ENCODE assay signal across 24 cellular contexts in the genomic region with DNA sequence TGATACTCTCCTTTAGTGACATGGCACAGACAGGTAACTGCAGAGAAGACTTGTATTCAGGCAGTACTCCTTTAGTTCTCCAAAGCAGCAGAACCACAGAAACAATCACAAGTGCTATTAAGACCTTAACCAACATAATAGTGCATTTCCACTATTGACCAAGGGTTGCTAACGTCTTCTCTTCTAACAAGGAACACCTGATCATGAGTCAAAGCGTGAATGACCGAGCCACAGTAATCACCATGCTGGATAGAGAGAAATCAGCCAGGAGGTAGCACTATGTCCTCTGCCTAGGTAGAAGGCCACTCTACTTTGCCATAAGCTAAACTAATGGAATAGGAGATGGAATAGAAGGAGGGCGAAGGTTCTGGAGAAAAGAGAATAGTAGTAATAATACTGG.
DNase-seq lines count a peak whose midpoint lies in the region; ATAC-seq and TF ChIP-seq lines count a peak whose summit lies in the region.
"Had no signal": no experiment of that assay in that cellular context is flagged by ENCODE, and none has a peak within 500 bp of the region (broad histone marks: within the 10 kb centered on the region; RNA-seq: fewer than 3 reads in every experiment).

No MANE protein-coding gene starts in this region.

- H3K9me3 Mint-ChIP-seq in activated CD8-positive, alpha-beta T cell treated with anti-CD3 and anti-CD28 coated beads for 36 hours, result peaks cover 5% of the 10 kb centered on the region
- no peaks in the 10 kb centered on the region for H3K9me3 Mint-ChIP-seq in activated CD8-positive, alpha-beta T cell treated with anti-CD3 and anti-CD28 coated beads, Interleukin-2, amount 10 ng/mL, durations not matched to agents 7 days and 5 days (ENCODE audit: insufficient read depth)
- H3K9me3 Mint-ChIP-seq in activated T-helper 17 cell treated with anti-CD3 and anti-CD28 coated beads, Interleukin-2, amount 50 U/mL, for 72 hours, result peaks cover 4% of the 10 kb centered on the region
- H3K9me3 Mint-ChIP-seq: activated T-cell treated with anti-CD3 and anti-CD28 coated beads, Interleukin-2, amount 50 U/mL, for 4 hours; GM23338 had no signal

- H3K27me3 ChIP-seq in neutrophil (no peaks in the 10 kb centered on the region), smooth muscle cell (ENCODE audit: low read depth) (no peaks in the 10 kb centered on the region)
- H3K27me3 ChIP-seq: breast epithelium had no signal

- H3K36me3 Mint-ChIP-seq in activated CD8-positive, alpha-beta T cell treated with anti-CD3 and anti-CD28 coated beads for 36 hours (ENCODE audit: low read depth), result peaks cover 34% of the 10 kb centered on the region
- peaks cover 42% of the 10 kb centered on the region for H3K36me3 Mint-ChIP-seq in activated CD8-positive, alpha-beta T cell treated with anti-CD3 and anti-CD28 coated beads, Interleukin-2, amount 10 ng/mL, durations not matched to agents 7 days and 5 days (ENCODE audit: low read depth)
- H3K36me3 Mint-ChIP-seq in activated T-helper 17 cell treated with anti-CD3 and anti-CD28 coated beads, Interleukin-2, amount 50 U/mL, for 72 hours (ENCODE audit: low read depth), result peaks cover 25% of the 10 kb centered on the region

- H3K4me3 ChIP-seq in neutrophil (ENCODE audit: low read depth in 1 of 2, low read length in 1 of 2), result no peak overlapping the region
- H3K4me3 ChIP-seq in smooth muscle cell, result no peak overlapping the region
- H3K4me3 ChIP-seq: A549, breast epithelium, GM23338 had no signal

- CTCF ChIA-PET in activated CD8-positive, alpha-beta T cell treated with anti-CD3 and anti-CD28 coated beads for 36 hours (lab: Charles Lee), result interaction anchor here (0.8 to 1.7 kb wide), 3 partner anchors 9 to 41 kb away, joined by 3 to 6 read pairs (median 5); no protein-coding TSS in a partner anchor
- CTCF ChIA-PET in activated CD8-positive, alpha-beta T cell treated with anti-CD3 and anti-CD28 coated beads, Interleukin-2, amount 10 ng/mL, durations not matched to agents 7 days and 5 days (lab: Charles Lee), result interaction anchor here (0.6 to 1.9 kb wide), 4 partner anchors 19 to 197 kb away, joined by 3 to 15 read pairs (median 6); no protein-coding TSS in a partner anchor

- no peak overlapping the region for H3K4me3 Mint-ChIP-seq in activated CD8-positive, alpha-beta T cell treated with anti-CD3 and anti-CD28 coated beads for 36 hours
- no peak overlapping the region for H3K4me3 Mint-ChIP-seq in activated CD8-positive, alpha-beta T cell treated with anti-CD3 and anti-CD28 coated beads, Interleukin-2, amount 10 ng/mL, durations not matched to agents 7 days and 5 days
- H3K4me3 Mint-ChIP-seq in activated T-helper 17 cell treated with anti-CD3 and anti-CD28 coated beads, Interleukin-2, amount 50 U/mL, for 72 hours, result peak overlapping the region; percentile 14
- H3K4me3 Mint-ChIP-seq: activated T-cell treated with anti-CD3 and anti-CD28 coated beads, Interleukin-2, amount 50 U/mL, for 4 hours; GM23338; neural crest cell had no signal

- TF ChIP-seq CTCF in activated CD8-positive, alpha-beta T cell treated with anti-CD3 and anti-CD28 coated beads for 36 hours (IDR thresholded peaks at IDR 0.05), result no peak
- no peak for TF ChIP-seq CTCF in neutrophil (IDR thresholded peaks at IDR 0.05)
- no peak for TF ChIP-seq CTCF in smooth muscle cell (IDR thresholded peaks at IDR 0.05; ENCODE audit: borderline replicate concordance, insufficient read depth, poor library complexity, severe bottlenecking)

- no peak overlapping the region for H3K4me2 ChIP-seq in smooth muscle cell
- H3K4me2 ChIP-seq: A549, GM23338 had no signal

- H3F3A ChIP-seq in smooth muscle cell (ENCODE audit: low read depth), result no peaks in the 10 kb centered on the region

- ATAC-seq in activated CD8-positive, alpha-beta T cell treated with anti-CD3 and anti-CD28 coated beads for 36 hours, result no peak
- ATAC-seq in activated CD8-positive, alpha-beta T cell treated with anti-CD3 and anti-CD28 coated beads, Interleukin-2, amount 10 ng/mL, durations not matched to agents 7 days and 5 days, result no peak
- ATAC-seq in GM18873 (IDR thresholded peaks at IDR 0.05; ENCODE audit: low FRiP score, unreplicated experiment), result peak; percentile 28
- ATAC-seq in activated T-helper 17 cell treated with anti-CD3 and anti-CD28 coated beads, Interleukin-2, amount 50 U/mL, for 72 hours (replicated peaks), result peak; percentile 50
- ATAC-seq: A549; activated T-cell treated with anti-CD3 and anti-CD28 coated beads, Interleukin-2, amount 50 U/mL, for 4 hours; GM23338; left cardiac atrium; Right ventricle myocardium inferior had no signal

- H3K27me3 Mint-ChIP-seq in activated CD8-positive, alpha-beta T cell treated with anti-CD3 and anti-CD28 coated beads for 36 hours, result no peaks in the 10 kb centered on the region
- no peaks in the 10 kb centered on the region for H3K27me3 Mint-ChIP-seq in activated CD8-positive, alpha-beta T cell treated with anti-CD3 and anti-CD28 coated beads, Interleukin-2, amount 10 ng/mL, durations not matched to agents 7 days and 5 days (ENCODE audit: low read depth)
- H3K27me3 Mint-ChIP-seq in activated T-helper 17 cell treated with anti-CD3 and anti-CD28 coated beads, Interleukin-2, amount 50 U/mL, for 72 hours, result no peaks in the 10 kb centered on the region

- no peak overlapping the region for H3K9ac ChIP-seq in smooth muscle cell (ENCODE audit: low read depth)

- DNase-seq in activated CD8-positive, alpha-beta T cell treated with anti-CD3 and anti-CD28 coated beads for 36 hours, result no peak
- DNase-seq in activated CD8-positive, alpha-beta T cell treated with anti-CD3 and anti-CD28 coated beads, Interleukin-2, amount 10 ng/mL, durations not matched to agents 7 days and 5 days, result no peak
- DNase-seq in smooth muscle cell (lab: John Stamatoyannopoulos, UW; ENCODE audit: unreplicated experiment) (no peak), DMS79 (lab: John Stamatoyannopoulos, UW) (no peak), posterior cingulate gyrus (no peak)
- DNase-seq: activated CD4-positive, alpha-beta T cell treated with anti-CD3 and anti-CD28 coated beads for 48 hours; activated T-cell treated with anti-CD3 and anti-CD28 coated beads, Interleukin-2, amount 50 U/mL, for 4 hours; cortex of kidney; glutamatergic neuron; KG1; left cardiac atrium; NCI-H187 treated with DMSO at 0.1 percent for 48 hours; OCI-M1; stimulated activated CD4-positive, alpha-beta T cell treated with anti-CD3 and anti-CD28 coated beads, Interleukin-4, amount 100 ng/mL, for 4 hours; substantia nigra; SW 1271 had no signal

- POLR2A ChIA-PET in activated CD8-positive, alpha-beta T cell treated with anti-CD3 and anti-CD28 coated beads for 36 hours (lab: Charles Lee), result interaction anchor here (0.6 to 1.0 kb wide), 2 partner anchors 45 to 226 kb away, joined by 3 read pairs; no protein-coding TSS in a partner anchor
- POLR2A ChIA-PET in activated CD8-positive, alpha-beta T cell treated with anti-CD3 and anti-CD28 coated beads, Interleukin-2, amount 10 ng/mL, durations not matched to agents 7 days and 5 days (lab: Charles Lee), result interaction anchor here (0.9 kb wide), 2 partner anchors 14 to 33 kb away, joined by 3 read pairs; no protein-coding TSS in a partner anchor

- H3K36me3 ChIP-seq in neutrophil (peaks cover 10% of the 10 kb centered on the region), smooth muscle cell (ENCODE audit: low read depth) (no peaks in the 10 kb centered on the region)
- H3K36me3 ChIP-seq: breast epithelium had no signal

- H3K9me3 ChIP-seq in neutrophil (no peaks in the 10 kb centered on the region), smooth muscle cell (replicated peaks; ENCODE audit: low read depth) (no peaks in the 10 kb centered on the region)
- H3K9me3 ChIP-seq: A549, breast epithelium had no signal

- no peak overlapping the region for H2AFZ ChIP-seq in smooth muscle cell (ENCODE audit: low read depth)
- H2AFZ ChIP-seq: GM23338 had no signal

- H3K27ac Mint-ChIP-seq in activated CD8-positive, alpha-beta T cell treated with anti-CD3 and anti-CD28 coated beads for 36 hours, result peak overlapping the region; percentile 62
- H3K27ac Mint-ChIP-seq in activated CD8-positive, alpha-beta T cell treated with anti-CD3 and anti-CD28 coated beads, Interleukin-2, amount 10 ng/mL, durations not matched to agents 7 days and 5 days, result no peak overlapping the region
- peak overlapping the region; percentile 67 for H3K27ac Mint-ChIP-seq in activated T-helper 17 cell treated with anti-CD3 and anti-CD28 coated beads, Interleukin-2, amount 50 U/mL, for 72 hours
- H3K27ac Mint-ChIP-seq: GM23338 had no signal

- peaks cover 67 to 70% of the 10 kb centered on the region in 2 experiments for H3K4me1 ChIP-seq in neutrophil (ENCODE audit: control insufficient read depth in 1 of 2, insufficient read depth in 1 of 2, low read depth in 1 of 2, low read length in 1 of 2)
- H3K4me1 ChIP-seq in smooth muscle cell (ENCODE audit: low read depth), result peaks cover 11% of the 10 kb centered on the region
- H3K4me1 ChIP-seq: breast epithelium had no signal

- intact Hi-C loops in activated CD8-positive, alpha-beta T cell treated with anti-CD3 and anti-CD28 coated beads for 36 hours (cut with micrococcal nuclease), result no loop called here
- intact Hi-C loops in posterior cingulate gyrus (cut with DNase I), result no loop called here

- WGBS in smooth muscle cell (ENCODE audit: low lambda C conversion rate), result 93% methylated on average over 4 of the region's 4 CpGs

- peaks cover 84% of the 10 kb centered on the region for H3K4me1 Mint-ChIP-seq in activated CD8-positive, alpha-beta T cell treated with anti-CD3 and anti-CD28 coated beads for 36 hours (ENCODE audit: low read depth)
- peaks cover 82% of the 10 kb centered on the region for H3K4me1 Mint-ChIP-seq in activated CD8-positive, alpha-beta T cell treated with anti-CD3 and anti-CD28 coated beads, Interleukin-2, amount 10 ng/mL, durations not matched to agents 7 days and 5 days (ENCODE audit: low read depth)
- H3K4me1 Mint-ChIP-seq in activated T-helper 17 cell treated with anti-CD3 and anti-CD28 coated beads, Interleukin-2, amount 50 U/mL, for 72 hours, result peaks cover 69% of the 10 kb centered on the region

- H3K79me2 ChIP-seq in smooth muscle cell (ENCODE audit: low read depth), result no peaks in the 10 kb centered on the region

- H3K27ac ChIP-seq in neutrophil (peak overlapping the region; percentile 46), smooth muscle cell (ENCODE audit: low read depth) (no peak overlapping the region)
- H3K27ac ChIP-seq: A549, breast epithelium had no signal

- H4K20me1 ChIP-seq in smooth muscle cell (ENCODE audit: low read depth), result no peaks in the 10 kb centered on the region

Comparison
In these comparisons a context has a peak if more than half of its experiments do, and no peak if none do; other contexts are left out.
1. ATAC-seq: peak in GM18873 (single experiment) and activated T-helper 17 cell treated with anti-CD3 and anti-CD28 coated beads, Interleukin-2, amount 50 U/mL, for 72 hours (single experiment); none in activated CD8-positive, alpha-beta T cell treated with anti-CD3 and anti-CD28 coated beads for 36 hours (single experiment) and activated CD8-positive, alpha-beta T cell treated with anti-CD3 and anti-CD28 coated beads, Interleukin-2, amount 10 ng/mL, durations not matched to agents 7 days and 5 days (single experiment).